7 cellular contexts compared by ENCODE assay signal in genomic region chr14:67532998-67533753, GRCh38. TPM values are rescaled to one million over a fixed set of nuclear protein-coding genes. Genes with fewer than 3 reads are reported as not detected.
DNase-seq lines count a peak whose midpoint lies in the region; ATAC-seq and TF ChIP-seq lines count a peak whose summit lies in the region.

Gene PLEKHH1 (plus strand): TSS chr14:67533290. CDS start chr14:67541868, 8,578 bp downstream.

- H3K4me3 ChIP-seq in OCI-LY3 (ENCODE audit: low read length) = peak within 1 kb of the TSS; percentile 92
- peak within 1 kb of the TSS; percentile 59 for H3K4me3 ChIP-seq in fibroblast of villous mesenchyme (ENCODE audit: low read depth, low read length)
- peak within 1 kb of the TSS; percentile 86 for H3K4me3 ChIP-seq in suprapubic skin

- in situ Hi-C loops in GM13976 (cut with MboI; ENCODE audit: low sequenced_read_pairs, unreplicated experiment) = no loop called here

- peaks cover 0 to 4% of the 10 kb centered on the region in 2 donors for H3K4me1 Mint-ChIP-seq in natural killer cell

- no peaks in the 10 kb centered on the region for H4K20me1 ChIP-seq in OCI-LY3 (ENCODE audit: insufficient read depth, low read length)

- ATAC-seq in natural killer cell = peak; percentile 59 to 82 (median 82)

- H3K27me3 ChIP-seq in OCI-LY3 (ENCODE audit: low read depth, low read length) (peaks cover 61% of the 10 kb centered on the region), suprapubic skin (no peaks in the 10 kb centered on the region)

- no peaks in the 10 kb centered on the region for H3K36me3 Mint-ChIP-seq in natural killer cell

- H3K9ac ChIP-seq in OCI-LY3 (ENCODE audit: low read length) = peak within 1 kb of the TSS; percentile 55

- H3K4me3 Mint-ChIP-seq in natural killer cell = peak within 1 kb of the TSS; percentile 76

- H3K79me2 ChIP-seq in OCI-LY3 (ENCODE audit: low read length) = no peaks in the 10 kb centered on the region

- H3K9me3 ChIP-seq in OCI-LY3 (ENCODE audit: insufficient read depth, low read length) (no peaks in the 10 kb centered on the region), suprapubic skin (no peaks in the 10 kb centered on the region)

- no peak within 1 kb of the TSS for H3K27ac Mint-ChIP-seq in natural killer cell

- TF ChIP-seq POLR2A in suprapubic skin (IDR thresholded peaks at IDR 0.05) = no peak

- intact Hi-C loops in natural killer cell (cut with micrococcal nuclease) = no loop called here

- DNase-seq in GM13976 (ENCODE audit: low spot score) (peak; percentile 84), HT-29 (ENCODE audit: low spot score) (peak; percentile 78), fibroblast of villous mesenchyme (ENCODE audit: low read depth) (peak; percentile 71), natural killer cell (no peak), suprapubic skin (ENCODE audit: low spot score in 2 of 2) (peak in 1 of 2 donors; percentile 75)
- DNase-seq in activated effector memory CD4-positive, alpha-beta T cell treated with Interleukin-2 at 50 U/mL for 16 hours = peak; percentile 22

- H3K27ac ChIP-seq in OCI-LY3 (ENCODE audit: low read length) = no peak within 1 kb of the TSS
- peak within 1 kb of the TSS; percentile 78 for H3K27ac ChIP-seq in suprapubic skin

- H3K27me3 Mint-ChIP-seq in natural killer cell (ENCODE audit: low read depth in 2 of 2) = peaks cover 23 to 50% of the 10 kb centered on the region in 2 donors

- H3K4me2 ChIP-seq in OCI-LY3 (ENCODE audit: low read length) = peak within 1 kb of the TSS; percentile 91

- 3% methylated on average over 13 of the region's 86 CpGs for WGBS in suprapubic skin

- TF ChIP-seq CTCF in GM13976 (IDR thresholded peaks at IDR 0.05; ENCODE audit: borderline replicate concordance, control extremely low read depth, extremely low read depth, insufficient read depth, missing control alignments) (no peak), OCI-LY3 (IDR thresholded peaks at IDR 0.05; ENCODE audit: low read depth, low read length) (no peak), fibroblast of villous mesenchyme (IDR thresholded peaks at IDR 0.05; ENCODE audit: insufficient read depth, low read depth, low read length) (no peak), natural killer cell (IDR thresholded peaks at IDR 0.05) (no peak), suprapubic skin (IDR thresholded peaks at IDR 0.05) (no peak)

- no peaks in the 10 kb centered on the region for H3K9me3 Mint-ChIP-seq in natural killer cell

- H2AFZ ChIP-seq in OCI-LY3 (ENCODE audit: low read depth, low read length) = peak within 1 kb of the TSS; percentile 82

- TF ChIP-seq EP300 in suprapubic skin (IDR thresholded peaks at IDR 0.05) = no peak

- H3K36me3 ChIP-seq in OCI-LY3 (replicated peaks; ENCODE audit: low read depth, low read length) (no peaks in the 10 kb centered on the region), suprapubic skin (no peaks in the 10 kb centered on the region)

- peaks cover 7% of the 10 kb centered on the region for H3K4me1 ChIP-seq in OCI-LY3 (ENCODE audit: low read length)
- H3K4me1 ChIP-seq in suprapubic skin = peaks cover 20% of the 10 kb centered on the region

RNA-seq across cellular contexts. Expression of gene PLEKHH1, which starts in this region (rescaled TPM):
- 11.0 and 12.7 TPM in 2 replicates for total RNA-seq in HT-29 (2014; rRNA removed; shearing (Covaris generic))
- 0.43 and 0.64 TPM in 2 replicates for total RNA-seq in fibroblast of villous mesenchyme
- total RNA-seq in natural killer cell = not detected
- total RNA-seq in suprapubic skin = 10 to 100 TPM; 15.3 to 75.6 (median 23.7) TPM

Comparison
In these comparisons a context has a peak if more than half of its experiments do, and no peak if none do; other contexts are left out.
1. Peak in DNase-seq and H3K4me3 ChIP-seq in fibroblast of villous mesenchyme; RNA of the gene not detected or under 1 TPM.
2. Peak in ATAC-seq in natural killer cell; RNA of the gene not detected or under 1 TPM.